ENCODE assay signal across 8 cellular contexts in genomic region chr16:69326172-69326873, GRCh38. TPM values are rescaled to one million over a fixed set of nuclear protein-coding genes. Genes with fewer than 3 reads are reported as not detected.
A peak's percentile ranks its signal among the peaks of the same experiment; 100 is the strongest.
DNase-seq lines count a peak whose midpoint lies in the region; ATAC-seq and TF ChIP-seq lines count a peak whose summit lies in the region.
"Had no signal": no experiment of that assay in that cellular context is flagged by ENCODE, and none has a peak within 500 bp of the region (broad histone marks: within the 10 kb centered on the region; RNA-seq: fewer than 3 reads in every experiment).

No MANE protein-coding gene starts in this region.

- H3K27ac Mint-ChIP-seq in activated T-cell treated with anti-CD3 and anti-CD28 coated beads, Interleukin-2, amount 50 U/mL, for 72 hours: peak overlapping the region; percentile 56
- H3K27ac Mint-ChIP-seq in nephron: peak overlapping the region; percentile 62 to 92 (median 79)

- no peaks in the 10 kb centered on the region for H3K9me3 Mint-ChIP-seq in activated T-cell treated with anti-CD3 and anti-CD28 coated beads, Interleukin-2, amount 50 U/mL, for 72 hours
- no peaks in the 10 kb centered on the region for H3K9me3 Mint-ChIP-seq in nephron

- H3K36me3 Mint-ChIP-seq in activated T-cell treated with anti-CD3 and anti-CD28 coated beads, Interleukin-2, amount 50 U/mL, for 72 hours (ENCODE audit: insufficient read depth in 2 of 2): peaks cover 8 to 19% of the 10 kb centered on the region in 2 donors
- peaks cover 45% of the 10 kb centered on the region for H3K36me3 Mint-ChIP-seq in nephron (ENCODE audit: low read depth)

- TF ChIP-seq CTCF in HFF-Myc (IDR thresholded peaks at IDR 0.05; ENCODE audit: low read depth, low read length, missing control alignments): no peak
- no peak for TF ChIP-seq CTCF in nephron (IDR thresholded peaks at IDR 0.05; ENCODE audit: unreplicated experiment in 3 of 3)
- TF ChIP-seq CTCF in lower lobe of right lung (IDR thresholded peaks at IDR 0.05): no peak
- no peak for TF ChIP-seq CTCF in brain microvascular endothelial cell (IDR thresholded peaks at IDR 0.05; ENCODE audit: low read depth, low read length, missing control alignments)

- peak overlapping the region; percentile 86; the same call in 1 of the 2 replicates for H3K4me3 ChIP-seq in HFF-Myc (replicated peaks; ENCODE audit: low read depth, low read length)
- no peak overlapping the region for H3K4me3 ChIP-seq in lower lobe of right lung
- H3K4me3 ChIP-seq in brain microvascular endothelial cell (ENCODE audit: low read depth, low read length): no peak overlapping the region

- in situ Hi-C loops in brain microvascular endothelial cell (cut with HindIII; ENCODE audit: low pct_ligation_motif_present, low sequenced_read_pairs): no loop called here

- H3K4me1 ChIP-seq in lower lobe of right lung: peaks cover 40% of the 10 kb centered on the region

- peak overlapping the region; percentile 65 to 66 for H3K4me3 Mint-ChIP-seq in activated T-cell treated with anti-CD3 and anti-CD28 coated beads, Interleukin-2, amount 50 U/mL, for 72 hours
- H3K4me3 Mint-ChIP-seq in nephron: peak overlapping the region; percentile 36 to 56 (median 41)

- peaks cover 70% of the 10 kb centered on the region for H3K4me1 Mint-ChIP-seq in activated T-cell treated with anti-CD3 and anti-CD28 coated beads, Interleukin-2, amount 50 U/mL, for 72 hours (ENCODE audit: low read depth)
- peaks cover 25% of the 10 kb centered on the region for H3K4me1 Mint-ChIP-seq in nephron

- no peak for ATAC-seq in activated T-cell treated with anti-CD3 and anti-CD28 coated beads, Interleukin-2, amount 50 U/mL, for 72 hours (replicated peaks in 1 of 2)
- ATAC-seq in lower lobe of right lung: no peak
- ATAC-seq in GM21526 (IDR thresholded peaks at IDR 0.05; ENCODE audit: low FRiP score, unreplicated experiment): no peak

- H3K27me3 Mint-ChIP-seq in activated T-cell treated with anti-CD3 and anti-CD28 coated beads, Interleukin-2, amount 50 U/mL, for 72 hours (ENCODE audit: low read depth): no peaks in the 10 kb centered on the region
- no peaks in the 10 kb centered on the region for H3K27me3 Mint-ChIP-seq in nephron (ENCODE audit: low read depth)

- intact Hi-C loops in lower lobe of right lung (cut with DNase I): no loop called here

- H3K27ac ChIP-seq in lower lobe of right lung (no peak overlapping the region), brain microvascular endothelial cell (no peak overlapping the region)

- peaks cover 79% of the 10 kb centered on the region for H3K36me3 ChIP-seq in lower lobe of right lung
- peaks cover 66% of the 10 kb centered on the region for H3K36me3 ChIP-seq in brain microvascular endothelial cell (replicated peaks)

- no peak for DNase-seq in HFF-Myc (ENCODE audit: extremely low read depth, low read depth)
- DNase-seq in activated T-cell treated with anti-CD3 and anti-CD28 coated beads, Interleukin-2, amount 50 U/mL, for 72 hours: no peak
- no peak for DNase-seq in lower lobe of right lung
- no peak for DNase-seq in brain microvascular endothelial cell
- DNase-seq: activated CD8-positive, alpha-beta memory T cell treated with anti-CD3 and anti-CD28 coated beads, Interleukin-2, amount 50 U/mL, for 48 hours had no signal

- H3K27me3 ChIP-seq in lower lobe of right lung (ENCODE audit: low read depth): no peaks in the 10 kb centered on the region
- no peaks in the 10 kb centered on the region for H3K27me3 ChIP-seq in brain microvascular endothelial cell (replicated peaks)

- no peaks in the 10 kb centered on the region for H3K9me3 ChIP-seq in lower lobe of right lung

RNA-seq across cellular contexts. Expression of gene PDF, which starts 4.1 kb away (rescaled TPM):
- total RNA-seq in activated T-cell treated with anti-CD3 and anti-CD28 coated beads, Interleukin-2, amount 50 U/mL, for 72 hours: 10 to 100 TPM in 1 of 2 donors, 1 to 10 TPM in 1; 9.9 to 10.1 TPM
- total RNA-seq in lower lobe of right lung: 6.3 TPM

RNA-seq across cellular contexts. Expression of gene COG8, which starts 13.0 kb away (rescaled TPM):
- total RNA-seq in activated T-cell treated with anti-CD3 and anti-CD28 coated beads, Interleukin-2, amount 50 U/mL, for 72 hours: 10 to 100 TPM; 33.2 to 38.3 TPM
- total RNA-seq in lower lobe of right lung: 31.1 TPM

RNA-seq across cellular contexts. Expression of gene NIP7, which starts 13.2 kb away (rescaled TPM):
- total RNA-seq in activated T-cell treated with anti-CD3 and anti-CD28 coated beads, Interleukin-2, amount 50 U/mL, for 72 hours: 10 to 100 TPM; 30.8 to 32.2 TPM
- total RNA-seq in lower lobe of right lung: 18.7 TPM

RNA-seq across cellular contexts. Expression of gene VPS4A, which starts 15.2 kb away (rescaled TPM):
- total RNA-seq in activated T-cell treated with anti-CD3 and anti-CD28 coated beads, Interleukin-2, amount 50 U/mL, for 72 hours: 10 to 100 TPM; 41.1 to 45.3 TPM
- 24.5 TPM for total RNA-seq in lower lobe of right lung

RNA-seq across cellular contexts. Expression of gene TMED6, which starts 25.3 kb away (rescaled TPM):
- 1 to 10 TPM; 3.3 to 3.7 TPM for total RNA-seq in activated T-cell treated with anti-CD3 and anti-CD28 coated beads, Interleukin-2, amount 50 U/mL, for 72 hours
- 0.77 TPM for total RNA-seq in lower lobe of right lung
- total RNA-seq: H4 had no signal
